ENCODE assay signal across 8 cellular contexts in genomic region chr17:50550661-50551432, GRCh38. TPM values are rescaled to one million over a fixed set of nuclear protein-coding genes. Genes with fewer than 3 reads are reported as not detected.
DNase-seq lines count a peak whose midpoint lies in the region; ATAC-seq, FAIRE-seq and TF ChIP-seq lines count a peak whose summit lies in the region.

No MANE protein-coding gene starts in this region.

- TF ChIP-seq CTCF in 22Rv1 (IDR thresholded peaks at IDR 0.05) = peak; percentile 60
- peak; percentile 58 for TF ChIP-seq CTCF in GM12873 (IDR thresholded peaks at IDR 0.05; ENCODE audit: insufficient read depth, low read depth, low read length, missing control alignments)
- peak; percentile 99 for TF ChIP-seq CTCF in HepG2 (CRISPR knock-in tag; IDR thresholded peaks at IDR 0.05)

- H3K36me3 ChIP-seq in HepG2 (replicated peaks in 1 of 2; ENCODE audit: control insufficient read depth in 1 of 2, insufficient read depth in 2 of 2, low read length in 2 of 2) = peaks cover 0 to 5% of the 10 kb centered on the region in 2 experiments; a peak in 3 of 5 replicates

- TF ChIP-seq RAD21 in HepG2 (CRISPR knock-in tag; IDR thresholded peaks at IDR 0.05) = peak; percentile 98

- no peak overlapping the region for H3K4me3 ChIP-seq in HepG2 (replicated peaks in 1 of 3; ENCODE audit: insufficient read depth in 1 of 3, low read depth in 2 of 3, low read length in 3 of 3)

- DNase-seq in NCI-H69 (lab: John Stamatoyannopoulos, UW) (peak; percentile 75), caudate nucleus (lab: John Stamatoyannopoulos, UW) (peak in 58 of 61 donors; percentile 17 to 86 (median 54)), HepG2 (ENCODE audit: low spot score) (peak; percentile 84), ureter (ENCODE audit: low spot score) (peak; percentile 83)
- DNase-seq in activated CD4-positive, alpha-beta T cell treated with anti-CD3 and anti-CD28 coated beads, Interleukin-2, amount 50 U/mL, for 1 hour = no peak

- H3K9me3 ChIP-seq in HepG2 (ENCODE audit: low read length) = no peaks in the 10 kb centered on the region

- in situ Hi-C loops in HepG2 (cut with HindIII; ENCODE audit: extremely low pct_ligation_motif_present, low pct_unique_long_range_greater_than_20kb) = no loop called here

- H3K27me3 ChIP-seq in HepG2 (ENCODE audit: control insufficient read depth in 1 of 2, insufficient read depth in 2 of 2, low read length in 2 of 2) = no peaks in the 10 kb centered on the region

- ATAC-seq in HepG2 = peak; percentile 73
- no peak for ATAC-seq in GM18502 (IDR thresholded peaks at IDR 0.05; ENCODE audit: poor library complexity, unreplicated experiment)

- H3K4me1 ChIP-seq in HepG2 (ENCODE audit: insufficient read depth, low read length) = peaks cover 50% of the 10 kb centered on the region

- H3K27ac ChIP-seq in 22Rv1 (no peak overlapping the region), caudate nucleus (ENCODE audit: low read depth, low read length) (no peak overlapping the region), HepG2 (ENCODE audit: extremely low read length, insufficient read depth, low read length) (no peak overlapping the region)

- H3K79me2 ChIP-seq in HepG2 (ENCODE audit: insufficient read depth, low read length) = peaks cover 3% of the 10 kb centered on the region

- POLR2A ChIA-PET in HepG2 (lab: Yijun Ruan, JAX) = interaction anchor here (0.7 to 3.1 kb wide), 20 partner anchors 9 to 315 kb away, joined by 3 to 20 read pairs (median 5); partner anchors contain the start of genes CACNA1G, LUC7L3 and TOB1

- no peaks in the 10 kb centered on the region for H4K20me1 ChIP-seq in HepG2 (ENCODE audit: insufficient read depth, low read length)

- TF ChIP-seq POLR2A in HepG2 (IDR thresholded peaks at IDR 0.05; ENCODE audit: insufficient read depth in 1 of 2, low read depth in 2 of 2, low read length in 2 of 2) = no peak

- peak; percentile 92 for FAIRE-seq in HepG2 (lab: Jason Lieb, UNC)

- intact Hi-C loops in HepG2 (cut with micrococcal nuclease; ENCODE audit: unreplicated experiment) = no loop called here

- no peak for TF ChIP-seq EP300 in HepG2 (IDR thresholded peaks at IDR 0.05; ENCODE audit: low read depth in 2 of 2, low read length in 2 of 2)
- no peak for TF ChIP-seq EP300 in HepG2 (CRISPR knock-in tag; IDR thresholded peaks at IDR 0.05; ENCODE audit: borderline replicate concordance)

- BruUV-seq in HepG2 (replicated peaks; lab: Mats Ljungman, UMichigan) = no TSS peak

- 73% methylated on average over 24 of the region's 32 CpGs for WGBS in HepG2 (ENCODE audit: low lambda C conversion rate)

- no peak overlapping the region for H2AFZ ChIP-seq in HepG2 (ENCODE audit: low read length)

- H3K9ac ChIP-seq in HepG2 (ENCODE audit: insufficient read depth, low read depth, low read length) = no peak overlapping the region

- no peak overlapping the region for H3K4me2 ChIP-seq in HepG2 (ENCODE audit: low read depth, low read length)

- CTCF ChIA-PET in HepG2 (lab: Yijun Ruan, JAX; ENCODE audit: low intra/inter-chr PET ratio, low total read pairs) = interaction anchor here (0.9 to 1.8 kb wide), 10 partner anchors 25 to 291 kb away, joined by 3 to 10 read pairs (median 4); no protein-coding TSS in a partner anchor

RNA-seq across cellular contexts. Expression of gene SPATA20, which starts 3.9 kb away (rescaled TPM):
- total RNA-seq in HepG2 (2016; rRNA removed; fragmentation: Illumina TruSeq; extraction: Trizol) (35.7 and 64.8 TPM in 2 replicates), ureter (101 TPM)
- total RNA-seq in HepG2 (2016; cell fraction: cytosol; rRNA removed; fragmentation: Illumina TruSeq; extraction: Trizol; ENCODE audit: low read depth) = 38.7 and 45.5 TPM in 2 replicates
- 31.6 and 65.5 TPM in 2 replicates for total RNA-seq in HepG2 (2016; cell fraction: insoluble cytoplasmic fraction; rRNA removed; fragmentation: Illumina TruSeq; extraction: Trizol)
- total RNA-seq in HepG2 (2016; cell fraction: membrane; rRNA removed; fragmentation: Illumina TruSeq; extraction: Trizol) = 64.2 and 68.5 TPM in 2 replicates
- total RNA-seq in HepG2 (2016; cell fraction: nucleus; rRNA removed; fragmentation: Illumina TruSeq; extraction: Trizol) = 65.8 and 68.8 TPM in 2 replicates
- polyA plus RNA-seq in HepG2 (2011; rRNA removed) = 36.1 and 38.1 TPM in 2 replicates
- 16.3 and 29.3 TPM in 2 replicates for polyA plus RNA-seq in HepG2 (2011; cell fraction: cytosol; rRNA removed)
- polyA plus RNA-seq in HepG2 (2011; cell fraction: nucleus; rRNA removed) = 301 and 348 TPM in 2 replicates
- polyA plus RNA-seq in HepG2 (2012) = 22.4 and 25.0 TPM in 2 replicates
- polyA plus RNA-seq in HepG2 (2016; cell fraction: cytosol; fragmentation: Illumina TruSeq; extraction: Trizol; ENCODE audit: low read depth) = 38.7 and 44.0 TPM in 2 replicates
- polyA plus RNA-seq in HepG2 (2016; cell fraction: insoluble cytoplasmic fraction; fragmentation: Illumina TruSeq; extraction: Trizol; ENCODE audit: low read depth) = 36.7 and 39.9 TPM in 2 replicates
- 62.1 and 66.1 TPM in 2 replicates for polyA plus RNA-seq in HepG2 (2016; cell fraction: membrane; fragmentation: Illumina TruSeq; extraction: Trizol; ENCODE audit: low read depth)
- 150 and 152 TPM in 2 replicates for polyA plus RNA-seq in HepG2 (2016; cell fraction: nucleus; fragmentation: Illumina TruSeq; extraction: Trizol; ENCODE audit: insufficient read depth, low read depth)
- 11.3 and 57.4 TPM in 2 replicates for polyA minus RNA-seq in HepG2 (2011; rRNA and poly(A)+ RNA removed; ENCODE audit: low replicate concordance)
- 12.1 and 17.9 TPM in 2 replicates for polyA minus RNA-seq in HepG2 (2011; cell fraction: cytosol; rRNA and poly(A)+ RNA removed)
- polyA minus RNA-seq in HepG2 (2011; cell fraction: nucleus; rRNA and poly(A)+ RNA removed) = 52.6 and 68.2 TPM in 2 replicates

RNA-seq across cellular contexts. Expression of gene CACNA1G, which starts 9.7 kb away (rescaled TPM):
- 0.02 TPM in 1 of 2 replicates, not detected in the other for total RNA-seq in HepG2 (2016; rRNA removed; fragmentation: Illumina TruSeq; extraction: Trizol)
- not detected in 2 replicates for total RNA-seq in HepG2 (2016; cell fraction: cytosol; rRNA removed; fragmentation: Illumina TruSeq; extraction: Trizol; ENCODE audit: low read depth)
- not detected in 2 replicates for total RNA-seq in HepG2 (2016; cell fraction: insoluble cytoplasmic fraction; rRNA removed; fragmentation: Illumina TruSeq; extraction: Trizol)
- not detected in 2 replicates for total RNA-seq in HepG2 (2016; cell fraction: membrane; rRNA removed; fragmentation: Illumina TruSeq; extraction: Trizol)
- not detected in 2 replicates for total RNA-seq in HepG2 (2016; cell fraction: nucleus; rRNA removed; fragmentation: Illumina TruSeq; extraction: Trizol)
- polyA plus RNA-seq in HepG2 (2011; rRNA removed) = 0.01 TPM in 1 of 2 replicates, not detected in the other
- 0.01 TPM in 1 of 2 replicates, not detected in the other for polyA plus RNA-seq in HepG2 (2011; cell fraction: cytosol; rRNA removed)
- polyA plus RNA-seq in HepG2 (2011; cell fraction: nucleus; rRNA removed) = 0.02 and 0.08 TPM in 2 replicates
- polyA plus RNA-seq in HepG2 (2012) = not detected in 2 replicates
- not detected in 2 replicates for polyA plus RNA-seq in HepG2 (2016; cell fraction: cytosol; fragmentation: Illumina TruSeq; extraction: Trizol; ENCODE audit: low read depth)
- polyA plus RNA-seq in HepG2 (2016; cell fraction: insoluble cytoplasmic fraction; fragmentation: Illumina TruSeq; extraction: Trizol; ENCODE audit: low read depth) = not detected in 2 replicates
- polyA plus RNA-seq in HepG2 (2016; cell fraction: membrane; fragmentation: Illumina TruSeq; extraction: Trizol; ENCODE audit: low read depth) = not detected in 2 replicates
- not detected in 2 replicates for polyA plus RNA-seq in HepG2 (2016; cell fraction: nucleus; fragmentation: Illumina TruSeq; extraction: Trizol; ENCODE audit: insufficient read depth, low read depth)
- polyA minus RNA-seq in HepG2 (2011; rRNA and poly(A)+ RNA removed; ENCODE audit: low replicate concordance) = not detected in 2 replicates
- polyA minus RNA-seq in HepG2 (2011; cell fraction: cytosol; rRNA and poly(A)+ RNA removed) = not detected in 2 replicates
- not detected in 2 replicates for polyA minus RNA-seq in HepG2 (2011; cell fraction: nucleus; rRNA and poly(A)+ RNA removed)
- total RNA-seq in ureter = 0.36 TPM

RNA-seq across cellular contexts. Expression of gene EPN3, which starts 18.3 kb away (rescaled TPM):
- total RNA-seq in HepG2 (2016; rRNA removed; fragmentation: Illumina TruSeq; extraction: Trizol) = 0.41 and 0.95 TPM in 2 replicates
- total RNA-seq in HepG2 (2016; cell fraction: cytosol; rRNA removed; fragmentation: Illumina TruSeq; extraction: Trizol; ENCODE audit: low read depth) = 0.88 and 1.1 TPM in 2 replicates
- total RNA-seq in HepG2 (2016; cell fraction: insoluble cytoplasmic fraction; rRNA removed; fragmentation: Illumina TruSeq; extraction: Trizol) = 0.54 and 0.71 TPM in 2 replicates
- total RNA-seq in HepG2 (2016; cell fraction: membrane; rRNA removed; fragmentation: Illumina TruSeq; extraction: Trizol) = 0.90 and 1.3 TPM in 2 replicates
- 1.1 and 1.6 TPM in 2 replicates for total RNA-seq in HepG2 (2016; cell fraction: nucleus; rRNA removed; fragmentation: Illumina TruSeq; extraction: Trizol)
- polyA plus RNA-seq in HepG2 (2011; rRNA removed) = 0.05 and 0.11 TPM in 2 replicates
- polyA plus RNA-seq in HepG2 (2011; cell fraction: cytosol; rRNA removed) = 0.04 and 0.09 TPM in 2 replicates
- polyA plus RNA-seq in HepG2 (2011; cell fraction: nucleus; rRNA removed) = 0.23 and 0.35 TPM in 2 replicates
- polyA plus RNA-seq in HepG2 (2012) = 0.09 and 0.15 TPM in 2 replicates
- 0.40 and 0.55 TPM in 2 replicates for polyA plus RNA-seq in HepG2 (2016; cell fraction: cytosol; fragmentation: Illumina TruSeq; extraction: Trizol; ENCODE audit: low read depth)
- 1.2 and 1.4 TPM in 2 replicates for polyA plus RNA-seq in HepG2 (2016; cell fraction: insoluble cytoplasmic fraction; fragmentation: Illumina TruSeq; extraction: Trizol; ENCODE audit: low read depth)
- polyA plus RNA-seq in HepG2 (2016; cell fraction: membrane; fragmentation: Illumina TruSeq; extraction: Trizol; ENCODE audit: low read depth) = 0.73 and 0.91 TPM in 2 replicates
- 1.2 and 1.7 TPM in 2 replicates for polyA plus RNA-seq in HepG2 (2016; cell fraction: nucleus; fragmentation: Illumina TruSeq; extraction: Trizol; ENCODE audit: insufficient read depth, low read depth)
- 0.35 and 1.4 TPM in 2 replicates for polyA minus RNA-seq in HepG2 (2011; rRNA and poly(A)+ RNA removed; ENCODE audit: low replicate concordance)
- polyA minus RNA-seq in HepG2 (2011; cell fraction: cytosol; rRNA and poly(A)+ RNA removed) = 0.20 and 0.53 TPM in 2 replicates
- 1.1 and 3.2 TPM in 2 replicates for polyA minus RNA-seq in HepG2 (2011; cell fraction: nucleus; rRNA and poly(A)+ RNA removed)
- total RNA-seq in ureter = 70.5 TPM

RNA-seq across cellular contexts. Expression of gene MYCBPAP, which starts 42.6 kb away (rescaled TPM):
- total RNA-seq in HepG2 (2016; rRNA removed; fragmentation: Illumina TruSeq; extraction: Trizol) = 0.24 and 0.36 TPM in 2 replicates
- not detected in 2 replicates for total RNA-seq in HepG2 (2016; cell fraction: cytosol; rRNA removed; fragmentation: Illumina TruSeq; extraction: Trizol; ENCODE audit: low read depth)
- total RNA-seq in HepG2 (2016; cell fraction: insoluble cytoplasmic fraction; rRNA removed; fragmentation: Illumina TruSeq; extraction: Trizol) = 0.09 and 0.32 TPM in 2 replicates
- 0.41 TPM in 1 of 2 replicates, not detected in the other for total RNA-seq in HepG2 (2016; cell fraction: membrane; rRNA removed; fragmentation: Illumina TruSeq; extraction: Trizol)
- 0.47 and 1.0 TPM in 2 replicates for total RNA-seq in HepG2 (2016; cell fraction: nucleus; rRNA removed; fragmentation: Illumina TruSeq; extraction: Trizol)
- 0.18 and 0.22 TPM in 2 replicates for polyA plus RNA-seq in HepG2 (2011; rRNA removed)
- 0.12 and 0.13 TPM in 2 replicates for polyA plus RNA-seq in HepG2 (2011; cell fraction: cytosol; rRNA removed)
- 0.69 and 1.0 TPM in 2 replicates for polyA plus RNA-seq in HepG2 (2011; cell fraction: nucleus; rRNA removed)
- 0.48 and 0.56 TPM in 2 replicates for polyA plus RNA-seq in HepG2 (2012)
- not detected in 2 replicates for polyA plus RNA-seq in HepG2 (2016; cell fraction: cytosol; fragmentation: Illumina TruSeq; extraction: Trizol; ENCODE audit: low read depth)
- 0.36 and 0.41 TPM in 2 replicates for polyA plus RNA-seq in HepG2 (2016; cell fraction: insoluble cytoplasmic fraction; fragmentation: Illumina TruSeq; extraction: Trizol; ENCODE audit: low read depth)
- 0.07 TPM in 1 of 2 replicates, not detected in the other for polyA plus RNA-seq in HepG2 (2016; cell fraction: membrane; fragmentation: Illumina TruSeq; extraction: Trizol; ENCODE audit: low read depth)
- polyA plus RNA-seq in HepG2 (2016; cell fraction: nucleus; fragmentation: Illumina TruSeq; extraction: Trizol; ENCODE audit: insufficient read depth, low read depth) = 0.93 and 1.1 TPM in 2 replicates
- polyA minus RNA-seq in HepG2 (2011; rRNA and poly(A)+ RNA removed; ENCODE audit: low replicate concordance) = 0.33 TPM in 1 of 2 replicates, not detected in the other
- polyA minus RNA-seq in HepG2 (2011; cell fraction: cytosol; rRNA and poly(A)+ RNA removed) = not detected in 2 replicates
- polyA minus RNA-seq in HepG2 (2011; cell fraction: nucleus; rRNA and poly(A)+ RNA removed) = 0.52 and 0.75 TPM in 2 replicates
- 1.1 TPM for total RNA-seq in ureter

Comparison
In these comparisons a context has a peak if more than half of its experiments do, and no peak if none do; other contexts are left out.
1. RNA of gene EPN3, which starts 18.3 kb away (total RNA-seq): 70.5 TPM in ureter (single experiment); 0.41 to 1.6 TPM in HepG2; every median in the first group is over 10 times any median in the second.
2. Peak in every context shown above with its lines, with median percentiles within 50 percentile points of each other: CTCF ChIP-seq.